ENCODE assay signal across 1 cellular context in the genomic region with DNA sequence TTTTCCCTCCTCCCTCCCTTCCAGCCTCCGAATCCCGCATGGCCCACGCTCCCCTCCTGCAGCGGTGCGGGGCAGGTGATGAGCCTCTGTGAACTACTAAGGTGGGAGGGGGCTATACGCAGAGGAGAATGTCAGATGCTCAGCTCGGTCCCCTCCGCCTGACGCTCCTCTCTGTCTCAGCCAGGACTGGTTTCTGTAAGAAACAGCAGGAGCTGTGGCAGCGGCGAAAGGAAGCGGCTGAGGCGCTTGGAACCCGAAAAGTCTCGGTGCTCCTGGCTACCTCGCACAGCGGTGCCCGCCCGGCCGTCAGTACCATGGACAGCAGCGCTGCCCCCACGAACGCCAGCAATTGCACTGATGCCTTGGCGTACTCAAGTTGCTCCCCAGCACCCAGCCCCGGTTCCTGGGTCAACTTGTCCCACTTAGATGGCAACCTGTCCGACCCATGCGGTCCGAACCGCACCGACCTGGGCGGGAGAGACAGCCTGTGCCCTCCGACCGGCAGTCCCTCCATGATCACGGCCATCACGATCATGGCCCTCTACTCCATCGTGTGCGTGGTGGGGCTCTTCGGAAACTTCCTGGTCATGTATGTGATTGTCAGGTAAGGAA.
TF ChIP-seq lines count a peak whose summit lies in the region.

Gene OPRM1 (plus strand): TSS at position 10 of the 612 bp plus-strand sequence. CDS start 305 bp downstream, at position 315.

TF ChIP-seq in WTC11, 78 proteins besides CTCF, POLR2A, EP300 and RAD21 (continued from another document and continues in another):
- TF ChIP-seq, protein P1, sequence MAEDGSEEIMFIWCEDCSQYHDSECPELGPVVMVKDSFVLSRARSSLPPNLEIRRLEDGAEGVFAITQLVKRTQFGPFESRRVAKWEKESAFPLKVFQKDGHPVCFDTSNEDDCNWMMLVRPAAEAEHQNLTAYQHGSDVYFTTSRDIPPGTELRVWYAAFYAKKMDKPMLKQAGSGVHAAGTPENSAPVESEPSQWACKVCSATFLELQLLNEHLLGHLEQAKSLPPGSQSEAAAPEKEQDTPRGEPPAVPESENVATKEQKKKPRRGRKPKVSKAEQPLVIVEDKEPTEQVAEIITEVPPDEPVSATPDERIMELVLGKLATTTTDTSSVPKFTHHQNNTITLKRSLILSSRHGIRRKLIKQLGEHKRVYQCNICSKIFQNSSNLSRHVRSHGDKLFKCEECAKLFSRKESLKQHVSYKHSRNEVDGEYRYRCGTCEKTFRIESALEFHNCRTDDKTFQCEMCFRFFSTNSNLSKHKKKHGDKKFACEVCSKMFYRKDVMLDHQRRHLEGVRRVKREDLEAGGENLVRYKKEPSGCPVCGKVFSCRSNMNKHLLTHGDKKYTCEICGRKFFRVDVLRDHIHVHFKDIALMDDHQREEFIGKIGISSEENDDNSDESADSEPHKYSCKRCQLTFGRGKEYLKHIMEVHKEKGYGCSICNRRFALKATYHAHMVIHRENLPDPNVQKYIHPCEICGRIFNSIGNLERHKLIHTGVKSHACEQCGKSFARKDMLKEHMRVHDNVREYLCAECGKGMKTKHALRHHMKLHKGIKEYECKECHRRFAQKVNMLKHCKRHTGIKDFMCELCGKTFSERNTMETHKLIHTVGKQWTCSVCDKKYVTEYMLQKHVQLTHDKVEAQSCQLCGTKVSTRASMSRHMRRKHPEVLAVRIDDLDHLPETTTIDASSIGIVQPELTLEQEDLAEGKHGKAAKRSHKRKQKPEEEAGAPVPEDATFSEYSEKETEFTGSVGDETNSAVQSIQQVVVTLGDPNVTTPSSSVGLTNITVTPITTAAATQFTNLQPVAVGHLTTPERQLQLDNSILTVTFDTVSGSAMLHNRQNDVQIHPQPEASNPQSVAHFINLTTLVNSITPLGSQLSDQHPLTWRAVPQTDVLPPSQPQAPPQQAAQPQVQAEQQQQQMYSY (CRISPR knock-in tag; IDR thresholded peaks at IDR 0.05), result 0 out of 2 replicates have a peak, but pooled peaks have one; percentile 18
- TF ChIP-seq ZBTB21 (CRISPR knock-in tag; IDR thresholded peaks at IDR 0.05; ENCODE audit: borderline replicate concordance) (peak; percentile 96), SMAD4 (CRISPR knock-in tag; IDR thresholded peaks at IDR 0.05) (peak; percentile 96), NR3C1 (CRISPR knock-in tag; conservative IDR thresholded peaks at IDR 0.05; ENCODE audit: low read depth) (peak; percentile 98), ZNF232 (CRISPR knock-in tag; IDR thresholded peaks at IDR 0.05) (peak; percentile 99), ZNF121 (CRISPR knock-in tag; IDR thresholded peaks at IDR 0.05) (no peak), MYBL2 (CRISPR knock-in tag; IDR thresholded peaks at IDR 0.05) (peak; percentile 87; the same call in 1 of the 2 replicates), SMAD3 (CRISPR knock-in tag; IDR thresholded peaks at IDR 0.05; ENCODE audit: borderline replicate concordance) (peak; percentile 99), PRRX2 (CRISPR knock-in tag; IDR thresholded peaks at IDR 0.05) (peak; percentile 19; the same call in 1 of the 2 replicates), JAZF1 (CRISPR knock-in tag; IDR thresholded peaks at IDR 0.05) (no peak), ZNF423 (CRISPR knock-in tag; IDR thresholded peaks at IDR 0.05) (no peak), OVOL2 (CRISPR knock-in tag; IDR thresholded peaks at IDR 0.05; ENCODE audit: borderline replicate concordance) (no peak), AFF4 (CRISPR knock-in tag; IDR thresholded peaks at IDR 0.05; ENCODE audit: borderline replicate concordance) (peak; percentile 98; the same call in 1 of the 2 replicates), ZBTB43 (CRISPR knock-in tag; IDR thresholded peaks at IDR 0.05) (peak; percentile 94), ETV6 (CRISPR knock-in tag; IDR thresholded peaks at IDR 0.05) (peak; percentile 99), USF2 (CRISPR knock-in tag; IDR thresholded peaks at IDR 0.05) (0 out of 2 replicates have a peak, but pooled peaks have one; percentile 25), ZNF416 (CRISPR knock-in tag; IDR thresholded peaks at IDR 0.05) (no peak), CREB1 (CRISPR knock-in tag; IDR thresholded peaks at IDR 0.05) (peak; percentile 97), GABPB1 (CRISPR knock-in tag; IDR thresholded peaks at IDR 0.05) (no peak), NFYB (CRISPR knock-in tag; conservative IDR thresholded peaks at IDR 0.05; ENCODE audit: low read depth) (no peak), GTF2I (CRISPR knock-in tag; conservative IDR thresholded peaks at IDR 0.05) (no peak), MAX (CRISPR knock-in tag; IDR thresholded peaks at IDR 0.05) (peak; percentile 87), ZNF219 (CRISPR knock-in tag; IDR thresholded peaks at IDR 0.05; ENCODE audit: borderline replicate concordance) (peak; percentile 96), ZNF396 (CRISPR knock-in tag; IDR thresholded peaks at IDR 0.05; ENCODE audit: borderline replicate concordance) (peak; percentile 30; the same call in 1 of the 2 replicates), TCF7 (CRISPR knock-in tag; IDR thresholded peaks at IDR 0.05; ENCODE audit: low read depth) (peak; percentile 95), ELF4 (CRISPR knock-in tag; IDR thresholded peaks at IDR 0.05; ENCODE audit: low read depth) (peak; percentile 93; the same call in 1 of the 2 replicates), FOXP1 (CRISPR knock-in tag; IDR thresholded peaks at IDR 0.05; ENCODE audit: borderline replicate concordance) (peak; percentile 99), KAT7 (CRISPR knock-in tag; IDR thresholded peaks at IDR 0.05; ENCODE audit: borderline replicate concordance) (no peak; the same call in 1 of the 2 replicates), RELA (CRISPR knock-in tag; IDR thresholded peaks at IDR 0.05; ENCODE audit: borderline replicate concordance) (peak; percentile 95), CBFB (CRISPR knock-in tag; IDR thresholded peaks at IDR 0.05; ENCODE audit: low read depth) (peak; percentile 97), SP1 (CRISPR knock-in tag; conservative IDR thresholded peaks at IDR 0.05) (peak; percentile 63), ZNF671 (CRISPR knock-in tag; IDR thresholded peaks at IDR 0.05) (no peak), E2F1 (CRISPR knock-in tag; IDR thresholded peaks at IDR 0.05) (peak; percentile 95), EMX1 (CRISPR knock-in tag; IDR thresholded peaks at IDR 0.05) (no peak), MXD4 (CRISPR knock-in tag; IDR thresholded peaks at IDR 0.05; ENCODE audit: borderline replicate concordance) (no peak), TEAD1 (CRISPR knock-in tag; IDR thresholded peaks at IDR 0.05) (peak; percentile 98)
- TF ChIP-seq, protein P2, sequence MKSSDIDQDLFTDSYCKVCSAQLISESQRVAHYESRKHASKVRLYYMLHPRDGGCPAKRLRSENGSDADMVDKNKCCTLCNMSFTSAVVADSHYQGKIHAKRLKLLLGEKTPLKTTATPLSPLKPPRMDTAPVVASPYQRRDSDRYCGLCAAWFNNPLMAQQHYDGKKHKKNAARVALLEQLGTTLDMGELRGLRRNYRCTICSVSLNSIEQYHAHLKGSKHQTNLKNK (CRISPR knock-in tag; IDR thresholded peaks at IDR 0.05), result no peak
- TF ChIP-seq, protein P3, sequence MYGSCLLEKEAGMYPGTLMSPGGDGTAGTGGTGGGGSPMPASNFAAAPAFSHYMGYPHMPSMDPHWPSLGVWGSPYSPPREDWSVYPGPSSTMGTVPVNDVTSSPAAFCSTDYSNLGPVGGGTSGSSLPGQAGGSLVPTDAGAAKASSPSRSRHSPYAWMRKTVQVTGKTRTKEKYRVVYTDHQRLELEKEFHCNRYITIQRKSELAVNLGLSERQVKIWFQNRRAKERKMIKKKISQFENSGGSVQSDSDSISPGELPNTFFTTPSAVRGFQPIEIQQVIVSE (CRISPR knock-in tag; IDR thresholded peaks at IDR 0.05; ENCODE audit: borderline replicate concordance), result no peak
- TF ChIP-seq, protein P4, sequence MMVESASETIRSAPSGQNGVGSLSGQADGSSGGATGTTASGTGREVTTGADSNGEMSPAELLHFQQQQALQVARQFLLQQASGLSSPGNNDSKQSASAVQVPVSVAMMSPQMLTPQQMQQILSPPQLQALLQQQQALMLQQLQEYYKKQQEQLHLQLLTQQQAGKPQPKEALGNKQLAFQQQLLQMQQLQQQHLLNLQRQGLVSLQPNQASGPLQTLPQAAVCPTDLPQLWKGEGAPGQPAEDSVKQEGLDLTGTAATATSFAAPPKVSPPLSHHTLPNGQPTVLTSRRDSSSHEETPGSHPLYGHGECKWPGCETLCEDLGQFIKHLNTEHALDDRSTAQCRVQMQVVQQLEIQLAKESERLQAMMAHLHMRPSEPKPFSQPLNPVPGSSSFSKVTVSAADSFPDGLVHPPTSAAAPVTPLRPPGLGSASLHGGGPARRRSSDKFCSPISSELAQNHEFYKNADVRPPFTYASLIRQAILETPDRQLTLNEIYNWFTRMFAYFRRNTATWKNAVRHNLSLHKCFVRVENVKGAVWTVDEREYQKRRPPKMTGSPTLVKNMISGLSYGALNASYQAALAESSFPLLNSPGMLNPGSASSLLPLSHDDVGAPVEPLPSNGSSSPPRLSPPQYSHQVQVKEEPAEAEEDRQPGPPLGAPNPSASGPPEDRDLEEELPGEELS (CRISPR knock-in tag; IDR thresholded peaks at IDR 0.05), result peak; percentile 99
- TF ChIP-seq, protein P5, sequence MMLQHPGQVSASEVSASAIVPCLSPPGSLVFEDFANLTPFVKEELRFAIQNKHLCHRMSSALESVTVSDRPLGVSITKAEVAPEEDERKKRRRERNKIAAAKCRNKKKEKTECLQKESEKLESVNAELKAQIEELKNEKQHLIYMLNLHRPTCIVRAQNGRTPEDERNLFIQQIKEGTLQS (CRISPR knock-in tag; conservative IDR thresholded peaks at IDR 0.05), result no peak
- TF ChIP-seq, protein P6, sequence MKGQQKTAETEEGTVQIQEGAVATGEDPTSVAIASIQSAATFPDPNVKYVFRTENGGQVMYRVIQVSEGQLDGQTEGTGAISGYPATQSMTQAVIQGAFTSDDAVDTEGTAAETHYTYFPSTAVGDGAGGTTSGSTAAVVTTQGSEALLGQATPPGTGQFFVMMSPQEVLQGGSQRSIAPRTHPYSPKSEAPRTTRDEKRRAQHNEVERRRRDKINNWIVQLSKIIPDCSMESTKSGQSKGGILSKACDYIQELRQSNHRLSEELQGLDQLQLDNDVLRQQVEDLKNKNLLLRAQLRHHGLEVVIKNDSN (CRISPR knock-in tag; IDR thresholded peaks at IDR 0.05), result peak; percentile 76; the same call in 1 of the 2 replicates
- TF ChIP-seq, protein P7, sequence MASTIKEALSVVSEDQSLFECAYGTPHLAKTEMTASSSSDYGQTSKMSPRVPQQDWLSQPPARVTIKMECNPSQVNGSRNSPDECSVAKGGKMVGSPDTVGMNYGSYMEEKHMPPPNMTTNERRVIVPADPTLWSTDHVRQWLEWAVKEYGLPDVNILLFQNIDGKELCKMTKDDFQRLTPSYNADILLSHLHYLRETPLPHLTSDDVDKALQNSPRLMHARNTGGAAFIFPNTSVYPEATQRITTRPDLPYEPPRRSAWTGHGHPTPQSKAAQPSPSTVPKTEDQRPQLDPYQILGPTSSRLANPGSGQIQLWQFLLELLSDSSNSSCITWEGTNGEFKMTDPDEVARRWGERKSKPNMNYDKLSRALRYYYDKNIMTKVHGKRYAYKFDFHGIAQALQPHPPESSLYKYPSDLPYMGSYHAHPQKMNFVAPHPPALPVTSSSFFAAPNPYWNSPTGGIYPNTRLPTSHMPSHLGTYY (CRISPR knock-in tag; IDR thresholded peaks at IDR 0.05), result peak; percentile 67; the same call in 1 of the 2 replicates
